Comparison of ENCODE assay signal across 1 cellular context in genomic region chr16:2911580-2912329, GRCh38.
TF ChIP-seq lines count a peak whose summit lies in the region.

A gene with protein sequence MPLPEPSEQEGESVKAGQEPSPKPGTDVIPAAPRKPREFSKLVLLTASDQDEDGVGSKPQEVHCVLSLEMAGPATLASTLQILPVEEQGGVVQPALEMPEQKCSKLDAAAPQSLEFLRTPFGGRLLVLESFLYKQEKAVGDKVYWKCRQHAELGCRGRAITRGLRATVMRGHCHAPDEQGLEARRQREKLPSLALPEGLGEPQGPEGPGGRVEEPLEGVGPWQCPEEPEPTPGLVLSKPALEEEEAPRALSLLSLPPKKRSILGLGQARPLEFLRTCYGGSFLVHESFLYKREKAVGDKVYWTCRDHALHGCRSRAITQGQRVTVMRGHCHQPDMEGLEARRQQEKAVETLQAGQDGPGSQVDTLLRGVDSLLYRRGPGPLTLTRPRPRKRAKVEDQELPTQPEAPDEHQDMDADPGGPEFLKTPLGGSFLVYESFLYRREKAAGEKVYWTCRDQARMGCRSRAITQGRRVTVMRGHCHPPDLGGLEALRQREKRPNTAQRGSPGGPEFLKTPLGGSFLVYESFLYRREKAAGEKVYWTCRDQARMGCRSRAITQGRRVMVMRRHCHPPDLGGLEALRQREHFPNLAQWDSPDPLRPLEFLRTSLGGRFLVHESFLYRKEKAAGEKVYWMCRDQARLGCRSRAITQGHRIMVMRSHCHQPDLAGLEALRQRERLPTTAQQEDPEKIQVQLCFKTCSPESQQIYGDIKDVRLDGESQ (plus strand): TSS chr16:2911931. CDS start chr16:2929686, 17,755 bp downstream.

TF ChIP-seq in HepG2, 621 proteins besides CTCF, POLR2A, EP300 and RAD21 (continued from another document and continues in another):
- TF ChIP-seq, protein P1, sequence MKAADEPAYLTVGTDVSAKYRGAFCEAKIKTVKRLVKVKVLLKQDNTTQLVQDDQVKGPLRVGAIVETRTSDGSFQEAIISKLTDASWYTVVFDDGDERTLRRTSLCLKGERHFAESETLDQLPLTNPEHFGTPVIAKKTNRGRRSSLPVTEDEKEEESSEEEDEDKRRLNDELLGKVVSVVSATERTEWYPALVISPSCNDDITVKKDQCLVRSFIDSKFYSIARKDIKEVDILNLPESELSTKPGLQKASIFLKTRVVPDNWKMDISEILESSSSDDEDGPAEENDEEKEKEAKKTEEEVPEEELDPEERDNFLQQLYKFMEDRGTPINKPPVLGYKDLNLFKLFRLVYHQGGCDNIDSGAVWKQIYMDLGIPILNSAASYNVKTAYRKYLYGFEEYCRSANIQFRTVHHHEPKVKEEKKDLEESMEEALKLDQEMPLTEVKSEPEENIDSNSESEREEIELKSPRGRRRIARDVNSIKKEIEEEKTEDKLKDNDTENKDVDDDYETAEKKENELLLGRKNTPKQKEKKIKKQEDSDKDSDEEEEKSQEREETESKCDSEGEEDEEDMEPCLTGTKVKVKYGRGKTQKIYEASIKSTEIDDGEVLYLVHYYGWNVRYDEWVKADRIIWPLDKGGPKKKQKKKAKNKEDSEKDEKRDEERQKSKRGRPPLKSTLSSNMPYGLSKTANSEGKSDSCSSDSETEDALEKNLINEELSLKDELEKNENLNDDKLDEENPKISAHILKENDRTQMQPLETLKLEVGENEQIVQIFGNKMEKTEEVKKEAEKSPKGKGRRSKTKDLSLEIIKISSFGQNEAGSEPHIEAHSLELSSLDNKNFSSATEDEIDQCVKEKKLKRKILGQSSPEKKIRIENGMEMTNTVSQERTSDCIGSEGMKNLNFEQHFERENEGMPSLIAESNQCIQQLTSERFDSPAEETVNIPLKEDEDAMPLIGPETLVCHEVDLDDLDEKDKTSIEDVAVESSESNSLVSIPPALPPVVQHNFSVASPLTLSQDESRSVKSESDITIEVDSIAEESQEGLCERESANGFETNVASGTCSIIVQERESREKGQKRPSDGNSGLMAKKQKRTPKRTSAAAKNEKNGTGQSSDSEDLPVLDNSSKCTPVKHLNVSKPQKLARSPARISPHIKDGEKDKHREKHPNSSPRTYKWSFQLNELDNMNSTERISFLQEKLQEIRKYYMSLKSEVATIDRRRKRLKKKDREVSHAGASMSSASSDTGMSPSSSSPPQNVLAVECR (CRISPR knock-in tag; IDR thresholded peaks at IDR 0.05; ENCODE audit: borderline replicate concordance) = peak; percentile 75; the same call in 1 of the 2 replicates
- no peak for TF ChIP-seq TOE1 (CRISPR knock-in tag; IDR thresholded peaks at IDR 0.05)
- TF ChIP-seq ZBTB20 (CRISPR knock-in tag; IDR thresholded peaks at IDR 0.05; ENCODE audit: borderline replicate concordance, low read depth) = 0 out of 2 replicates have a peak, but pooled peaks have one; percentile 48
- TF ChIP-seq RBAK (CRISPR knock-in tag; IDR thresholded peaks at IDR 0.05) = no peak
- TF ChIP-seq ZNF777 (CRISPR knock-in tag; IDR thresholded peaks at IDR 0.05) = peak; percentile 87
- TF ChIP-seq ZNF160 (CRISPR knock-in tag; IDR thresholded peaks at IDR 0.05) = 0 out of 2 replicates have a peak, but pooled peaks have one; percentile 16
- no peak for TF ChIP-seq MAFF (IDR thresholded peaks at IDR 0.05; ENCODE audit: low read depth, low read length)
- peak; percentile 21; the same call in 1 of the 2 replicates for TF ChIP-seq ZNF790 (CRISPR knock-in tag; IDR thresholded peaks at IDR 0.05; ENCODE audit: borderline replicate concordance)
- TF ChIP-seq DBP (CRISPR knock-in tag; IDR thresholded peaks at IDR 0.05; ENCODE audit: not compliant biosample characterization) = peak; percentile 48
- no peak for TF ChIP-seq ZNF143 (CRISPR knock-in tag; IDR thresholded peaks at IDR 0.05)
- peak; percentile 79; the same call in 1 of the 2 replicates for TF ChIP-seq ZSCAN20 (CRISPR knock-in tag; IDR thresholded peaks at IDR 0.05; ENCODE audit: borderline replicate concordance)
- TF ChIP-seq CREB1 (IDR thresholded peaks at IDR 0.05) = peak; percentile 74
- TF ChIP-seq CREB1 (CRISPR knock-in tag; IDR thresholded peaks at IDR 0.05) = no peak
- peak; percentile 34; the same call in 1 of the 2 replicates for TF ChIP-seq CHD2 (IDR thresholded peaks at IDR 0.05; ENCODE audit: low read depth, low read length)
- TF ChIP-seq, protein P2, sequence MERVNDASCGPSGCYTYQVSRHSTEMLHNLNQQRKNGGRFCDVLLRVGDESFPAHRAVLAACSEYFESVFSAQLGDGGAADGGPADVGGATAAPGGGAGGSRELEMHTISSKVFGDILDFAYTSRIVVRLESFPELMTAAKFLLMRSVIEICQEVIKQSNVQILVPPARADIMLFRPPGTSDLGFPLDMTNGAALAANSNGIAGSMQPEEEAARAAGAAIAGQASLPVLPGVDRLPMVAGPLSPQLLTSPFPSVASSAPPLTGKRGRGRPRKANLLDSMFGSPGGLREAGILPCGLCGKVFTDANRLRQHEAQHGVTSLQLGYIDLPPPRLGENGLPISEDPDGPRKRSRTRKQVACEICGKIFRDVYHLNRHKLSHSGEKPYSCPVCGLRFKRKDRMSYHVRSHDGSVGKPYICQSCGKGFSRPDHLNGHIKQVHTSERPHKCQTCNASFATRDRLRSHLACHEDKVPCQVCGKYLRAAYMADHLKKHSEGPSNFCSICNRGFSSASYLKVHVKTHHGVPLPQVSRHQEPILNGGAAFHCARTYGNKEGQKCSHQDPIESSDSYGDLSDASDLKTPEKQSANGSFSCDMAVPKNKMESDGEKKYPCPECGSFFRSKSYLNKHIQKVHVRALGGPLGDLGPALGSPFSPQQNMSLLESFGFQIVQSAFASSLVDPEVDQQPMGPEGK (CRISPR knock-in tag; IDR thresholded peaks at IDR 0.05) = no peak
- TF ChIP-seq, protein P3, sequence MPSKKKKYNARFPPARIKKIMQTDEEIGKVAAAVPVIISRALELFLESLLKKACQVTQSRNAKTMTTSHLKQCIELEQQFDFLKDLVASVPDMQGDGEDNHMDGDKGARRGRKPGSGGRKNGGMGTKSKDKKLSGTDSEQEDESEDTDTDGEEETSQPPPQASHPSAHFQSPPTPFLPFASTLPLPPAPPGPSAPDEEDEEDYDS (CRISPR knock-in tag; IDR thresholded peaks at IDR 0.05) = peak; percentile 73
- peak; percentile 77 for TF ChIP-seq CBFB (CRISPR knock-in tag; IDR thresholded peaks at IDR 0.05)
- peak; percentile 59; the same call in 1 of the 2 replicates for TF ChIP-seq ATF1 (CRISPR knock-in tag; IDR thresholded peaks at IDR 0.05)
- TF ChIP-seq MEIS2 (CRISPR knock-in tag; IDR thresholded peaks at IDR 0.05) = peak; percentile 70
- TF ChIP-seq ZNF34 (CRISPR knock-in tag; IDR thresholded peaks at IDR 0.05; ENCODE audit: borderline replicate concordance) = 0 out of 2 replicates have a peak, but pooled peaks have one; percentile 36
- TF ChIP-seq ZNF12 (CRISPR knock-in tag; IDR thresholded peaks at IDR 0.05) = 0 out of 2 replicates have a peak, but pooled peaks have one; percentile 16
- peak; percentile 64; the same call in 1 of the 2 replicates for TF ChIP-seq TFDP2 (CRISPR knock-in tag; IDR thresholded peaks at IDR 0.05)
- TF ChIP-seq HNF4G (IDR thresholded peaks at IDR 0.05; ENCODE audit: borderline replicate concordance, low read depth, low read length) = peak; percentile 18; the same call in 1 of the 2 replicates
- peak; percentile 27; the same call in 1 of the 2 replicates for TF ChIP-seq HNF4G (CRISPR knock-in tag; IDR thresholded peaks at IDR 0.05; ENCODE audit: borderline replicate concordance, low read depth)
- TF ChIP-seq, protein P4, sequence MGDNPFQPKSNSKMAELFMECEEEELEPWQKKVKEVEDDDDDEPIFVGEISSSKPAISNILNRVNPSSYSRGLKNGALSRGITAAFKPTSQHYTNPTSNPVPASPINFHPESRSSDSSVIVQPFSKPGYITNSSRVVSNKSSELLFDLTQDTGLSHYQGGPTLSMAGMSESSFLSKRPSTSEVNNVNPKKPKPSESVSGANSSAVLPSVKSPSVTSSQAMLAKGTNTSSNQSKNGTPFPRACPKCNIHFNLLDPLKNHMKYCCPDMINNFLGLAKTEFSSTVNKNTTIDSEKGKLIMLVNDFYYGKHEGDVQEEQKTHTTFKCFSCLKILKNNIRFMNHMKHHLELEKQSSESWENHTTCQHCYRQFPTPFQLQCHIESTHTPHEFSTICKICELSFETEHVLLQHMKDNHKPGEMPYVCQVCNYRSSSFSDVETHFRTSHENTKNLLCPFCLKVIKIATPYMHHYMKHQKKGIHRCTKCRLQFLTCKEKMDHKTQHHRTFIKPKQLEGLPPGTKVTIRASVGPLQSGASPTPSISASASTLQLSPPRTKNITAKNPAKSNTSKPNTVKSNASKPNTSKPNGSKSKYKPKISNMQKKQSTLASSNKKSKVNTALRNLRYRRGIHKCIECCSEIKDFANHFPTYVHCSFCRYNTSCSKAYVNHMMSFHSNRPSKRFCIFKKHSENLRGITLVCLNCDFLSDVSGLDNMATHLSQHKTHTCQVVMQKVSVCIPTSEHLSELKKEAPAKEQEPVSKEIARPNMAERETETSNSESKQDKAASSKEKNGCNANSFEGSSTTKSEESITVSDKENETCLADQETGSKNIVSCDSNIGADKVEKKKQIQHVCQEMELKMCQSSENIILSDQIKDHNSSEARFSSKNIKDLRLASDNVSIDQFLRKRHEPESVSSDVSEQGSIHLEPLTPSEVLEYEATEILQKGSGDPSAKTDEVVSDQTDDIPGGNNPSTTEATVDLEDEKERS (CRISPR knock-in tag; IDR thresholded peaks at IDR 0.05) = no peak
- TF ChIP-seq MZF1 (CRISPR knock-in tag; IDR thresholded peaks at IDR 0.05; ENCODE audit: borderline replicate concordance) = no peak
- peak; percentile 69 for TF ChIP-seq MED1 (CRISPR knock-in tag; IDR thresholded peaks at IDR 0.05)
- TF ChIP-seq SMAD9 (CRISPR knock-in tag; IDR thresholded peaks at IDR 0.05) = no peak
- TF ChIP-seq ZNF772 (CRISPR knock-in tag; IDR thresholded peaks at IDR 0.05) = peak; percentile 63
- no peak for TF ChIP-seq ZNF260 (CRISPR knock-in tag; IDR thresholded peaks at IDR 0.05; ENCODE audit: borderline replicate concordance, low read depth)
- TF ChIP-seq CENPT (CRISPR knock-in tag; IDR thresholded peaks at IDR 0.05; ENCODE audit: low read depth) = no peak
- TF ChIP-seq KIAA2018 (CRISPR knock-in tag; IDR thresholded peaks at IDR 0.05; ENCODE audit: borderline replicate concordance) = no peak
- TF ChIP-seq ZNF10 (CRISPR knock-in tag; IDR thresholded peaks at IDR 0.05; ENCODE audit: borderline replicate concordance, low read depth) = no peak
- TF ChIP-seq ATM (IDR thresholded peaks at IDR 0.05; ENCODE audit: borderline replicate concordance) = no peak
